Comparison of ENCODE assay signal across 11 cellular contexts in genomic region chr19:35938282-35939224, GRCh38. TPM values are rescaled to one million over a fixed set of nuclear protein-coding genes. Genes with fewer than 3 reads are reported as not detected.
DNase-seq lines count a peak whose midpoint lies in the region; ATAC-seq and TF ChIP-seq lines count a peak whose summit lies in the region.
"Had no signal": no experiment of that assay in that cellular context is flagged by ENCODE, and none has a peak within 500 bp of the region (broad histone marks: within the 10 kb centered on the region; RNA-seq: fewer than 3 reads in every experiment).

No MANE protein-coding gene starts in this region.

- H3K4me2 ChIP-seq in MM.1S (ENCODE audit: low read depth, low read length): peak overlapping the region; percentile 79; the same call in 1 of the 2 replicates

- no peak for ATAC-seq in GM21723 (IDR thresholded peaks at IDR 0.05; ENCODE audit: unreplicated experiment)
- ATAC-seq: left lobe of liver had no signal

- H3K4me1 Mint-ChIP-seq in CD4-positive, alpha-beta memory T cell: peaks cover 30 to 53% (median 42%) of the 10 kb centered on the region in 4 donors
- H3K4me1 Mint-ChIP-seq in nephron: peaks cover 22% of the 10 kb centered on the region

- no peaks in the 10 kb centered on the region for H3K27me3 Mint-ChIP-seq in CD4-positive, alpha-beta memory T cell
- no peaks in the 10 kb centered on the region for H3K27me3 Mint-ChIP-seq in nephron (ENCODE audit: low read depth)

- no peaks in the 10 kb centered on the region for H3K79me2 ChIP-seq in MM.1S (ENCODE audit: low read length)

- DNase-seq in CD4-positive, alpha-beta memory T cell: no peak
- no peak for DNase-seq in MM.1S
- DNase-seq in coronary artery (ENCODE audit: low spot score): no peak
- DNase-seq in GM19240 (ENCODE audit: insufficient read length, low spot score): no peak
- no peak for DNase-seq in DMS 273 treated with DMSO at 0.1 percent for 48 hours (lab: John Stamatoyannopoulos, UW)
- no peak for DNase-seq in stimulated activated CD4-positive, alpha-beta T cell treated with anti-CD3 and anti-CD28 coated beads, Interleukin-2, amount 100 ng/mL, for 24 hours
- DNase-seq: NCI-H2171; stimulated activated CD4-positive, alpha-beta T cell treated with anti-CD3 and anti-CD28 coated beads, Interleukin-4, amount 100 ng/mL, for 4 hours had no signal

- no peaks in the 10 kb centered on the region for H4K20me1 ChIP-seq in MM.1S (ENCODE audit: insufficient read depth, low read length)

- H3K27ac ChIP-seq in CD4-positive, alpha-beta memory T cell (ENCODE audit: low read depth, low read length): no peak overlapping the region
- H3K27ac ChIP-seq in MM.1S (ENCODE audit: low read length) (no peak overlapping the region), coronary artery (no peak overlapping the region)

- no peak overlapping the region for H3K9ac ChIP-seq in MM.1S (ENCODE audit: low read length)

- peaks cover 35% of the 10 kb centered on the region for H3K4me1 ChIP-seq in CD4-positive, alpha-beta memory T cell (ENCODE audit: insufficient read depth, low read length)
- peaks cover 4% of the 10 kb centered on the region; the same call in 1 of the 2 replicates for H3K4me1 ChIP-seq in MM.1S (ENCODE audit: low read length)

- no peaks in the 10 kb centered on the region for H3K27me3 ChIP-seq in CD4-positive, alpha-beta memory T cell (ENCODE audit: insufficient read depth, low read length)
- H3K27me3 ChIP-seq in MM.1S (replicated peaks; ENCODE audit: insufficient read depth, low read length): no peaks in the 10 kb centered on the region

- POLR2A ChIA-PET in CD4-positive, alpha-beta memory T cell (lab: Charles Lee; ENCODE audit: partially characterized antibody): interaction anchor here (2.1 to 2.6 kb wide), 2 partner anchors 20 to 35 kb away, joined by 6 to 8 read pairs; no protein-coding TSS in a partner anchor

- H3K36me3 ChIP-seq in CD4-positive, alpha-beta memory T cell (ENCODE audit: insufficient read depth, low read length): no peaks in the 10 kb centered on the region
- H3K36me3 ChIP-seq in MM.1S (replicated peaks; ENCODE audit: insufficient read depth, low read length): no peaks in the 10 kb centered on the region

- intact Hi-C loops in CD4-positive, alpha-beta memory T cell (cut with micrococcal nuclease): no loop called here

- peak overlapping the region in 1 of 2 donors; percentile 2 for H3K4me3 ChIP-seq in CD4-positive, alpha-beta memory T cell (ENCODE audit: low read length in 2 of 2)
- H3K4me3 ChIP-seq in MM.1S (ENCODE audit: low read length) (no peak overlapping the region), coronary artery (peak overlapping the region; percentile 87)

- peak overlapping the region; percentile 61 to 91 (median 81) for H3K27ac Mint-ChIP-seq in CD4-positive, alpha-beta memory T cell
- H3K27ac Mint-ChIP-seq in nephron: peak overlapping the region; percentile 15 to 69 (median 39)

- CTCF ChIA-PET in CD4-positive, alpha-beta memory T cell (lab: Charles Lee; ENCODE audit: partially characterized antibody): interaction anchor here (0.6 to 1.3 kb wide), 3 partner anchors 8 to 20 kb away, joined by 3 to 4 read pairs (median 4); no protein-coding TSS in a partner anchor

- peak overlapping the region; percentile 81 to 96 (median 88) for H3K4me3 Mint-ChIP-seq in CD4-positive, alpha-beta memory T cell
- peak overlapping the region; percentile 87 to 88 (median 87) for H3K4me3 Mint-ChIP-seq in nephron

- no peaks in the 10 kb centered on the region for H3K9me2 ChIP-seq in MM.1S (replicated peaks; ENCODE audit: insufficient read depth, low read length)

- H2AFZ ChIP-seq in MM.1S (ENCODE audit: low read length): no peak overlapping the region

- H3K9me3 Mint-ChIP-seq in CD4-positive, alpha-beta memory T cell: peaks cover 0 to 2% (median 0%) of the 10 kb centered on the region in 8 donors
- H3K9me3 Mint-ChIP-seq in nephron: no peaks in the 10 kb centered on the region

- H3K9me3 ChIP-seq in CD4-positive, alpha-beta memory T cell (ENCODE audit: control insufficient read depth in 1 of 2, low read length in 2 of 2): no peaks in the 10 kb centered on the region
- no peaks in the 10 kb centered on the region for H3K9me3 ChIP-seq in MM.1S (replicated peaks; ENCODE audit: insufficient read depth, low read length)

- H3K36me3 Mint-ChIP-seq in CD4-positive, alpha-beta memory T cell: peaks cover 15 to 43% of the 10 kb centered on the region in 2 donors
- H3K36me3 Mint-ChIP-seq in nephron (ENCODE audit: low read depth): peaks cover 17% of the 10 kb centered on the region

- TF ChIP-seq CTCF in MM.1S (IDR thresholded peaks at IDR 0.05; ENCODE audit: low read length) (no peak), coronary artery (IDR thresholded peaks at IDR 0.05) (no peak), nephron (IDR thresholded peaks at IDR 0.05; ENCODE audit: unreplicated experiment in 3 of 3) (no peak)

- H3F3A ChIP-seq in MM.1S (ENCODE audit: insufficient read depth, low read length): no peaks in the 10 kb centered on the region

RNA-seq across cellular contexts. Expression of gene LRFN3, which starts 2.4 kb away (rescaled TPM):
- 10 to 100 TPM; 15.7 to 16.3 TPM for total RNA-seq in CD4-positive, alpha-beta memory T cell
- 1 to 10 TPM in 1 of 2 donors, under 1 TPM in 1; 0.45 to 2.4 TPM for polyA plus RNA-seq in CD4-positive, alpha-beta memory T cell

RNA-seq across cellular contexts. Expression of gene TYROBP, which starts 30.5 kb away (rescaled TPM):
- total RNA-seq in CD4-positive, alpha-beta memory T cell: 10 to 100 TPM; 12.7 to 17.3 TPM
- polyA plus RNA-seq in CD4-positive, alpha-beta memory T cell: 1 to 10 TPM; 2.3 to 2.5 TPM

RNA-seq across cellular contexts. Expression of gene HCST, which starts 36.2 kb away (rescaled TPM):
- 10 to 100 TPM; 66.2 to 75.2 TPM for total RNA-seq in CD4-positive, alpha-beta memory T cell
- 100 to 1,000 TPM; 567 to 684 TPM for polyA plus RNA-seq in CD4-positive, alpha-beta memory T cell

RNA-seq across cellular contexts. Expression of gene NFKBID, which starts 38.2 kb away (rescaled TPM):
- 10 to 100 TPM; 36.6 to 50.0 TPM for total RNA-seq in CD4-positive, alpha-beta memory T cell
- polyA plus RNA-seq in CD4-positive, alpha-beta memory T cell: 1 to 10 TPM; 1.3 to 7.1 TPM

RNA-seq across cellular contexts. Expression of gene SDHAF1, which starts 56.4 kb away (rescaled TPM):
- total RNA-seq in CD4-positive, alpha-beta memory T cell: 10 to 100 TPM; 25.7 to 25.8 TPM
- 10 to 100 TPM; 21.9 to 41.3 TPM for polyA plus RNA-seq in CD4-positive, alpha-beta memory T cell
